ENCODE assay signal across 1 cellular context in the genomic region with DNA sequence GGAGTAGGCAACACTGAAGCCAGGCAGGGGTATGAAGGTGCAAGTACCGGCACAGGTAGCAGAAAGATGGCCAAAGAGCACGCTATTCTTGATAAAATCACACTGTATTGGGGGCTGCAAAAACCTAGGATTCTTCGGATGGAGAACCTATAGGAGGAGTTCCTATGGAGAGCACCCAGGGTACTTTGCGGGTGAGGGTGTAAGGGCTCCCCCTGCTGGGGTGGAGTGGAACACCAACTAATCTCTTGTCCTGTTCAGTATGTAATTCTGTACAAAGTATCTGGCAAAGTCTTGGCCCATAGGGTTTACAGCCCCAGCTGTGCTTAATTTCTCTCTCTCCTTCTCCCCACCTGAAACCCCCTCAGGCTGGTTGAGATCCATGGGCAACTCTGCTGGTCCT.
TF ChIP-seq lines count a peak whose summit lies in the region.

No MANE protein-coding gene starts in this region.

TF ChIP-seq in GM23338, 12 proteins besides CTCF, POLR2A, EP300 and RAD21:
- TF ChIP-seq, protein P1, sequence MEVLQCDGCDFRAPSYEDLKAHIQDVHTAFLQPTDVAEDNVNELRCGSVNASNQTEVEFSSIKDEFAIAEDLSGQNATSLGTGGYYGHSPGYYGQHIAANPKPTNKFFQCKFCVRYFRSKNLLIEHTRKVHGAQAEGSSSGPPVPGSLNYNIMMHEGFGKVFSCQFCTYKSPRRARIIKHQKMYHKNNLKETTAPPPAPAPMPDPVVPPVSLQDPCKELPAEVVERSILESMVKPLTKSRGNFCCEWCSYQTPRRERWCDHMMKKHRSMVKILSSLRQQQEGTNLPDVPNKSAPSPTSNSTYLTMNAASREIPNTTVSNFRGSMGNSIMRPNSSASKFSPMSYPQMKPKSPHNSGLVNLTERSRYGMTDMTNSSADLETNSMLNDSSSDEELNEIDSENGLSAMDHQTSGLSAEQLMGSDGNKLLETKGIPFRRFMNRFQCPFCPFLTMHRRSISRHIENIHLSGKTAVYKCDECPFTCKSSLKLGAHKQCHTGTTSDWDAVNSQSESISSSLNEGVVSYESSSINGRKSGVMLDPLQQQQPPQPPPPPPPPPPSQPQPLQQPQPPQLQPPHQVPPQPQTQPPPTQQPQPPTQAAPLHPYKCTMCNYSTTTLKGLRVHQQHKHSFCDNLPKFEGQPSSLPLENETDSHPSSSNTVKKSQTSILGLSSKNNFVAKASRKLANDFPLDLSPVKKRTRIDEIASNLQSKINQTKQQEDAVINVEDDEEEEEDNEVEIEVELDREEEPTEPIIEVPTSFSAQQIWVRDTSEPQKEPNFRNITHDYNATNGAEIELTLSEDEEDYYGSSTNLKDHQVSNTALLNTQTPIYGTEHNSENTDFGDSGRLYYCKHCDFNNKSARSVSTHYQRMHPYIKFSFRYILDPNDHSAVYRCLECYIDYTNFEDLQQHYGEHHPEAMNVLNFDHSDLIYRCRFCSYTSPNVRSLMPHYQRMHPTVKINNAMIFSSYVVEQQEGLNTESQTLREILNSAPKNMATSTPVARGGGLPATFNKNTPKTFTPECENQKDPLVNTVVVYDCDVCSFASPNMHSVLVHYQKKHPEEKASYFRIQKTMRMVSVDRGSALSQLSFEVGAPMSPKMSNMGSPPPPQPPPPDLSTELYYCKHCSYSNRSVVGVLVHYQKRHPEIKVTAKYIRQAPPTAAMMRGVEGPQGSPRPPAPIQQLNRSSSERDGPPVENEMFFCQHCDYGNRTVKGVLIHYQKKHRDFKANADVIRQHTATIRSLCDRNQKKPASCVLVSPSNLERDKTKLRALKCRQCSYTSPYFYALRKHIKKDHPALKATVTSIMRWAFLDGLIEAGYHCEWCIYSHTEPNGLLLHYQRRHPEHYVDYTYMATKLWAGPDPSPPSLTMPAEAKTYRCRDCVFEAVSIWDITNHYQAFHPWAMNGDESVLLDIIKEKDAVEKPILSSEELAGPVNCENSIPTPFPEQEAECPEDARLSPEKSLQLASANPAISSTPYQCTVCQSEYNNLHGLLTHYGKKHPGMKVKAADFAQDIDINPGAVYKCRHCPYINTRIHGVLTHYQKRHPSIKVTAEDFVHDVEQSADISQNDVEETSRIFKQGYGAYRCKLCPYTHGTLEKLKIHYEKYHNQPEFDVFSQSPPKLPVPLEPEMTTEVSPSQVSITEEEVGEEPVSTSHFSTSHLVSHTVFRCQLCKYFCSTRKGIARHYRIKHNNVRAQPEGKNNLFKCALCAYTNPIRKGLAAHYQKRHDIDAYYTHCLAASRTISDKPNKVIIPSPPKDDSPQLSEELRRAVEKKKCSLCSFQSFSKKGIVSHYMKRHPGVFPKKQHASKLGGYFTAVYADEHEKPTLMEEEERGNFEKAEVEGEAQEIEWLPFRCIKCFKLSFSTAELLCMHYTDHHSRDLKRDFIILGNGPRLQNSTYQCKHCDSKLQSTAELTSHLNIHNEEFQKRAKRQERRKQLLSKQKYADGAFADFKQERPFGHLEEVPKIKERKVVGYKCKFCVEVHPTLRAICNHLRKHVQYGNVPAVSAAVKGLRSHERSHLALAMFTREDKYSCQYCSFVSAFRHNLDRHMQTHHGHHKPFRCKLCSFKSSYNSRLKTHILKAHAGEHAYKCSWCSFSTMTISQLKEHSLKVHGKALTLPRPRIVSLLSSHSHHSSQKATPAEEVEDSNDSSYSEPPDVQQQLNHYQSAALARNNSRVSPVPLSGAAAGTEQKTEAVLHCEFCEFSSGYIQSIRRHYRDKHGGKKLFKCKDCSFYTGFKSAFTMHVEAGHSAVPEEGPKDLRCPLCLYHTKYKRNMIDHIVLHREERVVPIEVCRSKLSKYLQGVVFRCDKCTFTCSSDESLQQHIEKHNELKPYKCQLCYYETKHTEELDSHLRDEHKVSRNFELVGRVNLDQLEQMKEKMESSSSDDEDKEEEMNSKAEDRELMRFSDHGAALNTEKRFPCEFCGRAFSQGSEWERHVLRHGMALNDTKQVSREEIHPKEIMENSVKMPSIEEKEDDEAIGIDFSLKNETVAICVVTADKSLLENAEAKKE (CRISPR knock-in tag; IDR thresholded peaks at IDR 0.05) = no peak
- TF ChIP-seq, protein P2, sequence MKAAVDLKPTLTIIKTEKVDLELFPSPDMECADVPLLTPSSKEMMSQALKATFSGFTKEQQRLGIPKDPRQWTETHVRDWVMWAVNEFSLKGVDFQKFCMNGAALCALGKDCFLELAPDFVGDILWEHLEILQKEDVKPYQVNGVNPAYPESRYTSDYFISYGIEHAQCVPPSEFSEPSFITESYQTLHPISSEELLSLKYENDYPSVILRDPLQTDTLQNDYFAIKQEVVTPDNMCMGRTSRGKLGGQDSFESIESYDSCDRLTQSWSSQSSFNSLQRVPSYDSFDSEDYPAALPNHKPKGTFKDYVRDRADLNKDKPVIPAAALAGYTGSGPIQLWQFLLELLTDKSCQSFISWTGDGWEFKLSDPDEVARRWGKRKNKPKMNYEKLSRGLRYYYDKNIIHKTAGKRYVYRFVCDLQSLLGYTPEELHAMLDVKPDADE (IDR thresholded peaks at IDR 0.05) = no peak
- TF ChIP-seq POLR2AphosphoS5 (IDR thresholded peaks at IDR 0.05; ENCODE audit: low read depth) = no peak
- TF ChIP-seq ZNF114 (CRISPR knock-in tag; IDR thresholded peaks at IDR 0.05) = no peak
- no peak for TF ChIP-seq CREB1 (CRISPR knock-in tag; IDR thresholded peaks at IDR 0.05; ENCODE audit: low read depth)
- TF ChIP-seq ZNF331 (CRISPR knock-in tag; IDR thresholded peaks at IDR 0.05; ENCODE audit: low read depth) = no peak
- TF ChIP-seq EZH2 (IDR thresholded peaks at IDR 0.05; ENCODE audit: low read depth, unreplicated experiment) = no peak
- TF ChIP-seq JUNB (IDR thresholded peaks at IDR 0.05; ENCODE audit: unreplicated experiment) = no peak
- TF ChIP-seq STAT1 (IDR thresholded peaks at IDR 0.05; ENCODE audit: unreplicated experiment) = no peak
- no peak for TF ChIP-seq EZH2phosphoT487 (IDR thresholded peaks at IDR 0.05; ENCODE audit: unreplicated experiment)
TF ChIP-seq in GM23338: peak in this region for 0.
